ENCODE assay signal across 24 cellular contexts in genomic region chr3:94972066-94972465, GRCh38.
"Had no signal": no experiment of that assay in that cellular context is flagged by ENCODE, and none has a peak within 500 bp of the region (broad histone marks: within the 10 kb centered on the region; RNA-seq: fewer than 3 reads in every experiment).

No MANE protein-coding gene starts in this region.

- H3K27ac Mint-ChIP-seq: naive thymus-derived CD4-positive, alpha-beta T cell; natural killer cell treated with Interleukin-12 subunit alpha and Interleukin-12 subunit beta and Interleukin-15 and Interleukin-18, amount 100 ng/mL, for 72 hours; progenitor cell of endocrine pancreas; stimulated activated memory B cell treated with anti-CD40 and anti-IgM and Interleukin-4, amounts not matched to agents 10 μg/mL and 1 μg/mL and 100 μg/mL, for 72 hours had no signal

- ATAC-seq: mucosa of descending colon; naive thymus-derived CD4-positive, alpha-beta T cell; natural killer cell treated with Interleukin-12 subunit alpha and Interleukin-12 subunit beta and Interleukin-15 and Interleukin-18, amount 100 ng/mL, for 72 hours; right lobe of liver; stimulated activated memory B cell treated with anti-CD40 and anti-IgM and Interleukin-4, amounts not matched to agents 10 μg/mL and 1 μg/mL and 100 μg/mL, for 72 hours had no signal

- H3K36me3 ChIP-seq: left ventricle myocardium inferior, ovary, right atrium auricular region, right lobe of liver, stomach, thyroid gland, transverse colon, upper lobe of left lung, vagina had no signal

- H3K4me1 Mint-ChIP-seq: naive thymus-derived CD4-positive, alpha-beta T cell; stimulated activated memory B cell treated with anti-CD40 and anti-IgM and Interleukin-4, amounts not matched to agents 10 μg/mL and 1 μg/mL and 100 μg/mL, for 72 hours had no signal

- H3K27ac ChIP-seq: left ventricle myocardium inferior, ovary, right atrium auricular region, right lobe of liver, stomach, testis, thyroid gland, transverse colon, upper lobe of left lung, vagina had no signal

- H3K4me1 ChIP-seq: left ventricle myocardium inferior, right atrium auricular region, right lobe of liver, thyroid gland, transverse colon, upper lobe of left lung, vagina had no signal

- H3K9me3 ChIP-seq: mucosa of descending colon, ovary, right atrium auricular region, right lobe of liver, testis, thyroid gland, transverse colon, vagina had no signal

- H3K27me3 Mint-ChIP-seq: naive thymus-derived CD4-positive, alpha-beta T cell; natural killer cell treated with Interleukin-12 subunit alpha and Interleukin-12 subunit beta and Interleukin-15 and Interleukin-18, amount 100 ng/mL, for 72 hours; progenitor cell of endocrine pancreas; stimulated activated memory B cell treated with anti-CD40 and anti-IgM and Interleukin-4, amounts not matched to agents 10 μg/mL and 1 μg/mL and 100 μg/mL, for 72 hours had no signal

- DNase-seq: islet precursor cell; left ventricle myocardium inferior; midbrain; mucosa of descending colon; naive thymus-derived CD4-positive, alpha-beta T cell; ovary; right lobe of liver; stimulated activated CD4-positive, alpha-beta T cell treated with anti-CD3 and anti-CD28 coated beads, Interleukin-1b, Interleukin-23, amount 100 ng/mL, for 48 hours; stimulated activated CD4-positive, alpha-beta T cell treated with anti-CD3 and anti-CD28 coated beads, Interleukin-2, amount 100 ng/mL, for 48 hours; stimulated activated CD4-positive, alpha-beta T cell treated with anti-CD3 and anti-CD28 coated beads, Interleukin-4, amount 100 ng/mL, for 4 hours; stimulated activated CD8-positive, alpha-beta memory T cell treated with anti-CD3 and anti-CD28 coated beads, Interleukin-4, amount 100 ng/mL, for 48 hours; stimulated activated naive CD4-positive, alpha-beta T cell treated with Interleukin-2 at 50 U/mL for 16 hours; stomach; testis; thyroid gland; transverse colon; upper lobe of left lung had no signal

- H3K4me3 Mint-ChIP-seq: naive thymus-derived CD4-positive, alpha-beta T cell; natural killer cell treated with Interleukin-12 subunit alpha and Interleukin-12 subunit beta and Interleukin-15 and Interleukin-18, amount 100 ng/mL, for 72 hours; stimulated activated memory B cell treated with anti-CD40 and anti-IgM and Interleukin-4, amounts not matched to agents 10 μg/mL and 1 μg/mL and 100 μg/mL, for 72 hours had no signal

- H3K4me2 ChIP-seq: smooth muscle cell had no signal

- H3K27me3 ChIP-seq: ovary, right atrium auricular region, right lobe of liver, stomach, testis, thyroid gland, transverse colon, upper lobe of left lung, vagina had no signal

- H3K4me3 ChIP-seq: left ventricle myocardium inferior, lung, mucosa of descending colon, ovary, right atrium auricular region, right lobe of liver, smooth muscle cell, stomach, testis, thyroid gland, transverse colon, upper lobe of left lung, vagina had no signal
